Comparison of ENCODE assay signal across 10 cellular contexts in the genomic region with DNA sequence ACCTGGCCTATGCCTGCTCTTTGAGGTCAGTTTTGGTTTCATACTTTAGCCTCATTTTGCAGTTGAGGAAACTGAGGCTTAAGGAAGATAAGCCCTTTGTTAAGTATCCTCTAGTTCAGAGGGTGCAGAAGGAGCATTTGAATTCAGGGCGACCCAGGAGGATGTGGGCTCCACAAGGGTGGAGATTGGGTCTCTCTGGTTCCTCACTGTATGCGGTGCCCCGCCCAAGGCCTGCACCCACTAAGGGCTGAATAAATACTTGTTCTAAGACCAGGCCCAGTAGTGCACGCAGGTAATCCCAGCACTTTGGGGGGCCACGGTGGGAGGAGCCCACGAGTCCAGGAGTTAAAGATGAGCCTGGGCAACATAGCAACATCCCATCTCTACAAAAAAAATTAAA. TPM values are rescaled to one million over a fixed set of nuclear protein-coding genes. Genes with fewer than 3 reads are reported as not detected.
DNase-seq lines count a peak whose midpoint lies in the region; TF ChIP-seq lines count a peak whose summit lies in the region.
"Had no signal": no experiment of that assay in that cellular context is flagged by ENCODE, and none has a peak within 500 bp of the region (broad histone marks: within the 10 kb centered on the region; RNA-seq: fewer than 3 reads in every experiment).

No MANE protein-coding gene starts in this region.

- peaks cover 5% of the 10 kb centered on the region for H3K79me2 ChIP-seq in fibroblast of lung (ENCODE audit: control insufficient read depth, insufficient read depth, low read length)

- peak overlapping the region; percentile 68 to 87 (median 84) for H3K27ac Mint-ChIP-seq in CD8-positive, alpha-beta memory T cell
- peak overlapping the region; percentile 76 for H3K27ac Mint-ChIP-seq in T-helper 1 cell treated with Interleukin-12 subunit alpha and Interleukin-12 subunit beta and Interleukin-4 antibody, amounts not matched to agents 30 μg/mL and 1 μg/mL, for 36 hours

- CTCF ChIA-PET in CD8-positive, alpha-beta memory T cell (lab: Charles Lee), result no interaction called here

- H3K36me3 Mint-ChIP-seq in CD8-positive, alpha-beta memory T cell, result peaks cover 0 to 46% (median 10%) of the 10 kb centered on the region in 3 donors
- H3K36me3 Mint-ChIP-seq in T-helper 1 cell treated with Interleukin-12 subunit alpha and Interleukin-12 subunit beta and Interleukin-4 antibody, amounts not matched to agents 30 μg/mL and 1 μg/mL, for 36 hours (ENCODE audit: low read depth), result peaks cover 20% of the 10 kb centered on the region

- H4K20me1 ChIP-seq in fibroblast of lung (ENCODE audit: control insufficient read depth, extremely low read depth, insufficient read depth, low read length), result no peaks in the 10 kb centered on the region

- H3K4me3 Mint-ChIP-seq in CD8-positive, alpha-beta memory T cell, result peak overlapping the region in 6 of 7 donors; percentile 13 to 82 (median 41)
- H3K4me3 Mint-ChIP-seq in T-helper 1 cell treated with Interleukin-12 subunit alpha and Interleukin-12 subunit beta and Interleukin-4 antibody, amounts not matched to agents 30 μg/mL and 1 μg/mL, for 36 hours, result peak overlapping the region; percentile 28

- no peaks in the 10 kb centered on the region for H3K27me3 ChIP-seq in CD8-positive, alpha-beta memory T cell (ENCODE audit: insufficient read depth, low read length, poor library complexity, severe bottlenecking)
- H3K27me3 ChIP-seq in fibroblast of lung (ENCODE audit: control insufficient read depth, insufficient read depth, low read length) (no peaks in the 10 kb centered on the region), prostate gland (replicated peaks; ENCODE audit: insufficient read depth) (no peaks in the 10 kb centered on the region)

- no peaks in the 10 kb centered on the region for H3K9me3 Mint-ChIP-seq in CD8-positive, alpha-beta memory T cell
- H3K9me3 Mint-ChIP-seq in T-helper 1 cell treated with Interleukin-12 subunit alpha and Interleukin-12 subunit beta and Interleukin-4 antibody, amounts not matched to agents 30 μg/mL and 1 μg/mL, for 36 hours, result no peaks in the 10 kb centered on the region

- no peak overlapping the region for H3K4me3 ChIP-seq in CD8-positive, alpha-beta memory T cell (ENCODE audit: low read length)
- H3K4me3 ChIP-seq in fibroblast of lung (replicated peaks in 1 of 4; ENCODE audit: control extremely low read depth in 1 of 4, insufficient read depth in 1 of 4, low read depth in 3 of 4, low read length in 4 of 4) (peak overlapping the region in 2 of 4 experiments; percentile 44 to 68), prostate gland (peak overlapping the region in 1 of 2 donors; percentile 67)

- POLR2A ChIA-PET in CD8-positive, alpha-beta memory T cell (lab: Charles Lee), result interaction anchor here (0.6 kb wide), 2 partner anchors 34 to 46 kb away, joined by 4 to 8 read pairs; no protein-coding TSS in a partner anchor

- no peak for TF ChIP-seq CTCF in fibroblast of lung (conservative IDR thresholded peaks at IDR 0.05 in 1 of 2, IDR thresholded peaks at IDR 0.05 in 1 of 2; ENCODE audit: low read depth in 1 of 2, low read length in 2 of 2)
- TF ChIP-seq CTCF in prostate gland (IDR thresholded peaks at IDR 0.05), result no peak

- H3K27ac ChIP-seq in CD8-positive, alpha-beta memory T cell (ENCODE audit: low read depth, low read length), result no peak overlapping the region
- H3K27ac ChIP-seq in fibroblast of lung (ENCODE audit: insufficient read depth, low read length), result no peak overlapping the region
- H3K27ac ChIP-seq in prostate gland, result peak overlapping the region; percentile 86 to 87
- H3K27ac ChIP-seq: HL-60 had no signal

- peak in 1 of 5 donors; percentile 23 for DNase-seq in CD8-positive, alpha-beta memory T cell
- DNase-seq in fibroblast of lung (ENCODE audit: low read depth in 2 of 2) (no peak), prostate gland (ENCODE audit: low spot score) (no peak), dedifferentiated amniotic fluid mesenchymal stem cell (ENCODE audit: extremely low spot score) (no peak), AG08396 (ENCODE audit: low spot score) (no peak), COLO829 (ENCODE audit: low spot score) (no peak), cerebellar nuclear complex (lab: John Stamatoyannopoulos, UW) (no peak)
- DNase-seq: NCI-H524 treated with DMSO at 0.1 percent for 48 hours had no signal

- H3K9ac ChIP-seq in fibroblast of lung (ENCODE audit: insufficient read depth, low read length), result no peak overlapping the region

- H3K4me1 Mint-ChIP-seq in CD8-positive, alpha-beta memory T cell, result peaks cover 33 to 48% (median 43%) of the 10 kb centered on the region in 3 donors
- H3K4me1 Mint-ChIP-seq in T-helper 1 cell treated with Interleukin-12 subunit alpha and Interleukin-12 subunit beta and Interleukin-4 antibody, amounts not matched to agents 30 μg/mL and 1 μg/mL, for 36 hours (ENCODE audit: low read depth), result peaks cover 28% of the 10 kb centered on the region

- H3K36me3 ChIP-seq in CD8-positive, alpha-beta memory T cell (ENCODE audit: insufficient read depth, low read length), result peaks cover 15% of the 10 kb centered on the region
- H3K36me3 ChIP-seq in fibroblast of lung (ENCODE audit: control insufficient read depth, insufficient read depth, low read length), result peaks cover 5% of the 10 kb centered on the region
- no peaks in the 10 kb centered on the region for H3K36me3 ChIP-seq in prostate gland

- peaks cover 30% of the 10 kb centered on the region for H3K4me1 ChIP-seq in CD8-positive, alpha-beta memory T cell (ENCODE audit: insufficient read depth, low read length)
- peaks cover 7% of the 10 kb centered on the region for H3K4me1 ChIP-seq in fibroblast of lung (ENCODE audit: control insufficient read depth, extremely low read depth, insufficient read depth, low read length)
- no peaks in the 10 kb centered on the region for H3K4me1 ChIP-seq in prostate gland (replicated peaks)

- no peak overlapping the region for H2AFZ ChIP-seq in fibroblast of lung (ENCODE audit: low read length)

- WGBS in prostate gland, result 62% methylated on average over 6 of the region's 6 CpGs

- intact Hi-C loops in prostate gland (cut with DNase I), result no loop called here

- TF ChIP-seq POLR2A in prostate gland (IDR thresholded peaks at IDR 0.05), result no peak

- H3K4me2 ChIP-seq in fibroblast of lung (ENCODE audit: extremely low read depth, insufficient read depth, low read length), result peak overlapping the region; percentile 91

- H3K27me3 Mint-ChIP-seq in CD8-positive, alpha-beta memory T cell, result no peaks in the 10 kb centered on the region
- H3K27me3 Mint-ChIP-seq in T-helper 1 cell treated with Interleukin-12 subunit alpha and Interleukin-12 subunit beta and Interleukin-4 antibody, amounts not matched to agents 30 μg/mL and 1 μg/mL, for 36 hours (ENCODE audit: low read depth), result no peaks in the 10 kb centered on the region

- H3K9me3 ChIP-seq in CD8-positive, alpha-beta memory T cell (ENCODE audit: low read length), result no peaks in the 10 kb centered on the region
- H3K9me3 ChIP-seq in fibroblast of lung (ENCODE audit: control insufficient read depth, insufficient read depth, low read depth, low read length) (no peaks in the 10 kb centered on the region), prostate gland (no peaks in the 10 kb centered on the region)

RNA-seq across cellular contexts. Expression of a gene that starts 0.8 kb away (rescaled TPM):
- total RNA-seq in CD8-positive, alpha-beta memory T cell, result 10 to 100 TPM; 70.5 to 88.2 TPM
- polyA plus RNA-seq in CD8-positive, alpha-beta memory T cell, result 285 TPM
- total RNA-seq in fibroblast of lung (25.9 and 91.3 TPM in 2 replicates), prostate gland (100 to 1,000 TPM in 1 of 2 donors, 10 to 100 TPM in 1; 91.1 to 402 TPM)
- polyA plus RNA-seq in fibroblast of lung, result 96.9 and 173 TPM in 2 replicates
- polyA plus RNA-seq in fibroblast of lung (2012), result 152 and 245 TPM in 2 replicates
- polyA minus RNA-seq in fibroblast of lung (ENCODE audit: low replicate concordance), result 474 and 784 TPM in 2 replicates

RNA-seq across cellular contexts. Expression of a gene that starts 29.6 kb away (rescaled TPM):
- total RNA-seq in CD8-positive, alpha-beta memory T cell, result 100 to 1,000 TPM; 471 to 475 TPM
- 100.0 TPM for polyA plus RNA-seq in CD8-positive, alpha-beta memory T cell
- total RNA-seq in fibroblast of lung (55.0 and 78.4 TPM in 2 replicates), prostate gland (100 to 1,000 TPM; 112 to 192 TPM)
- 109 and 163 TPM in 2 replicates for polyA plus RNA-seq in fibroblast of lung
- 116 and 176 TPM in 2 replicates for polyA plus RNA-seq in fibroblast of lung (2012)
- polyA minus RNA-seq in fibroblast of lung (ENCODE audit: low replicate concordance), result 87.4 and 143 TPM in 2 replicates

RNA-seq across cellular contexts. Expression of a gene that starts 37.5 kb away (rescaled TPM):
- total RNA-seq in CD8-positive, alpha-beta memory T cell, result not detected
- polyA plus RNA-seq in CD8-positive, alpha-beta memory T cell, result not detected
- total RNA-seq in fibroblast of lung (0.17 TPM in 1 of 2 replicates, not detected in the other), prostate gland (10 to 100 TPM; 28.1 to 85.8 TPM)
- polyA plus RNA-seq in fibroblast of lung, result 0.16 and 0.45 TPM in 2 replicates
- 0.41 and 0.85 TPM in 2 replicates for polyA plus RNA-seq in fibroblast of lung (2012)
- polyA minus RNA-seq in fibroblast of lung (ENCODE audit: low replicate concordance), result not detected in 2 replicates

RNA-seq across cellular contexts. Expression of a gene that starts 55.8 kb away (rescaled TPM):
- 10 to 100 TPM; 22.2 to 23.1 TPM for total RNA-seq in CD8-positive, alpha-beta memory T cell
- 176 TPM for polyA plus RNA-seq in CD8-positive, alpha-beta memory T cell
- total RNA-seq in fibroblast of lung (3.9 and 10.7 TPM in 2 replicates), prostate gland (1 to 10 TPM; 3.7 to 8.2 TPM)
- polyA plus RNA-seq in fibroblast of lung, result 9.7 and 15.7 TPM in 2 replicates
- 8.5 and 17.1 TPM in 2 replicates for polyA plus RNA-seq in fibroblast of lung (2012)
- polyA minus RNA-seq in fibroblast of lung (ENCODE audit: low replicate concordance), result 4.0 and 17.0 TPM in 2 replicates

RNA-seq across cellular contexts. Expression of a gene that starts 58.8 kb away (rescaled TPM):
- total RNA-seq in CD8-positive, alpha-beta memory T cell, result 10 to 100 TPM; 61.6 to 64.5 TPM
- 45.7 TPM for polyA plus RNA-seq in CD8-positive, alpha-beta memory T cell
- total RNA-seq in fibroblast of lung (8.6 and 10.0 TPM in 2 replicates), prostate gland (10 to 100 TPM; 23.6 to 23.8 TPM)
- polyA plus RNA-seq in fibroblast of lung, result 9.4 and 12.6 TPM in 2 replicates
- polyA plus RNA-seq in fibroblast of lung (2012), result 11.8 and 15.9 TPM in 2 replicates
- 7.6 and 17.5 TPM in 2 replicates for polyA minus RNA-seq in fibroblast of lung (ENCODE audit: low replicate concordance)

Comparison
In these comparisons a context has a peak if more than half of its experiments do, and no peak if none do; other contexts are left out.
1. H3K27ac ChIP-seq: peak in prostate gland (2 of 2); none in CD8-positive, alpha-beta memory T cell (single experiment) and fibroblast of lung (single experiment).
2. RNA of a gene that starts 37.5 kb away (total RNA-seq): 28.1 to 85.8 TPM in prostate gland; 0.17 TPM in fibroblast of lung and not detected in CD8-positive, alpha-beta memory T cell; every median in the first group is over 10 times any median in the second.